17 cellular contexts compared by ENCODE assay signal in genomic region chr9:108245901-108246300, GRCh38.
A peak's percentile ranks its signal among the peaks of the same experiment; 100 is the strongest.
DNase-seq lines count a peak whose midpoint lies in the region; ATAC-seq and TF ChIP-seq lines count a peak whose summit lies in the region.
"Had no signal": no experiment of that assay in that cellular context is flagged by ENCODE, and none has a peak within 500 bp of the region (broad histone marks: within the 10 kb centered on the region; RNA-seq: fewer than 3 reads in every experiment).

No MANE protein-coding gene starts in this region.

- DNase-seq in H4 (ENCODE audit: low spot score) (peak; percentile 18), astrocyte of the hippocampus (ENCODE audit: low read depth, low spot score) (peak; percentile 40), fibroblast of peridontal ligament (ENCODE audit: extremely low read depth) (peak; percentile 25), mesenchymal stem cell (peak; percentile 3), mucosa of descending colon (no peak)
- DNase-seq in activated effector memory CD4-positive, alpha-beta T cell treated with Interleukin-2 at 50 U/mL for 16 hours: no peak
- DNase-seq: 8988T; Calu3; CD4-positive, alpha-beta memory T cell; DMS79 treated with DMSO at 0.1 percent for 48 hours; EL; GM23248; HCEC 1CT had no signal

- H4K91ac ChIP-seq in mesenchymal stem cell (ENCODE audit: low read length): no peak overlapping the region

- H2AK5ac ChIP-seq in mesenchymal stem cell (ENCODE audit: low read length, severe bottlenecking): no peak overlapping the region

- no peak overlapping the region for H3K4ac ChIP-seq in mesenchymal stem cell (ENCODE audit: low read depth in 1 of 2, low read length in 2 of 2)

- no peak overlapping the region for H2BK120ac ChIP-seq in mesenchymal stem cell (ENCODE audit: low read depth, low read length)

- no peak overlapping the region for H3K14ac ChIP-seq in mesenchymal stem cell (ENCODE audit: low read length in 2 of 2)

- H2AFZ ChIP-seq in mesenchymal stem cell (ENCODE audit: low read depth, low read length): no peak overlapping the region
- H2AFZ ChIP-seq: GM23248 had no signal

- no peak overlapping the region for H3K27ac ChIP-seq in mesenchymal stem cell (ENCODE audit: low read length, poor library complexity, severe bottlenecking)
- H3K27ac ChIP-seq: BLaER1, GM23248 had no signal

- H3K4me2 ChIP-seq in mesenchymal stem cell (ENCODE audit: low read length, poor library complexity, severe bottlenecking): no peak overlapping the region
- H3K4me2 ChIP-seq: BLaER1 had no signal

- H3K23ac ChIP-seq in mesenchymal stem cell (ENCODE audit: low read length in 2 of 2): no peak overlapping the region

- no peak overlapping the region for H2BK12ac ChIP-seq in mesenchymal stem cell (ENCODE audit: low read length in 2 of 2)

- no peak for TF ChIP-seq CTCF in mucosa of descending colon (IDR thresholded peaks at IDR 0.05)

- no peak overlapping the region for H3K18ac ChIP-seq in mesenchymal stem cell (ENCODE audit: low read depth in 1 of 2, low read length in 2 of 2)

- ATAC-seq in mucosa of descending colon (no peak), HG03457 (IDR thresholded peaks at IDR 0.05; ENCODE audit: unreplicated experiment) (no peak), HG02759 (IDR thresholded peaks at IDR 0.05; ENCODE audit: unreplicated experiment) (no peak)
- ATAC-seq: GM12878 had no signal

- H2BK5ac ChIP-seq in mesenchymal stem cell (ENCODE audit: low read depth, low read length, poor library complexity, severe bottlenecking): no peak overlapping the region

- WGBS in mesenchymal stem cell: 100% methylated on average over 1 of the region's 1 CpG

- peaks cover 3% of the 10 kb centered on the region for H3K4me1 ChIP-seq in mesenchymal stem cell (ENCODE audit: control insufficient read depth, insufficient read depth, low read depth, low read length)
- no peaks in the 10 kb centered on the region for H3K4me1 ChIP-seq in mucosa of descending colon (ENCODE audit: low read depth)
- H3K4me1 ChIP-seq: BLaER1 had no signal

- H3K9ac ChIP-seq in mesenchymal stem cell (ENCODE audit: low read length): no peak overlapping the region
- H3K9ac ChIP-seq: BLaER1, GM23248 had no signal

- no peaks in the 10 kb centered on the region for H3K79me1 ChIP-seq in mesenchymal stem cell (replicated peaks; ENCODE audit: low read length, poor library complexity, severe bottlenecking)

- intact Hi-C loops in mucosa of descending colon (cut with DNase I, micrococcal nuclease): no loop called here

- no peaks in the 10 kb centered on the region for H3K27me3 ChIP-seq in mesenchymal stem cell (ENCODE audit: control insufficient read depth in 1 of 2, insufficient read depth in 1 of 2, low read length in 2 of 2)
- H3K27me3 ChIP-seq: BLaER1 had no signal

- peaks cover 0 to 3% of the 10 kb centered on the region in 2 experiments for H3K36me3 ChIP-seq in mesenchymal stem cell (ENCODE audit: control insufficient read depth in 1 of 2, insufficient read depth in 2 of 2, low read depth in 1 of 2, low read length in 2 of 2)
- no peaks in the 10 kb centered on the region for H3K36me3 ChIP-seq in mucosa of descending colon (ENCODE audit: low read depth)
- H3K36me3 ChIP-seq: BLaER1 had no signal

- no peak overlapping the region for H4K8ac ChIP-seq in mesenchymal stem cell (ENCODE audit: low read length)

- H3K9me3 ChIP-seq in mesenchymal stem cell (ENCODE audit: control insufficient read depth, low read length) (no peaks in the 10 kb centered on the region), mucosa of descending colon (no peaks in the 10 kb centered on the region)
- H3K9me3 ChIP-seq: BLaER1 had no signal

- H2BK15ac ChIP-seq in mesenchymal stem cell (ENCODE audit: low read depth, poor library complexity, severe bottlenecking): no peak overlapping the region

- H3K4me3 ChIP-seq in mesenchymal stem cell (ENCODE audit: insufficient read depth in 1 of 2, low read depth in 1 of 2, low read length in 2 of 2) (no peak overlapping the region), mucosa of descending colon (no peak overlapping the region)
- H3K4me3 ChIP-seq: BLaER1, GM12878, GM23248 had no signal

Comparison
In these comparisons a context has a peak if more than half of its experiments do, and no peak if none do; other contexts are left out.
1. DNase-seq: peak in H4 (single experiment), astrocyte of the hippocampus (single experiment), fibroblast of peridontal ligament (single experiment) and mesenchymal stem cell (single experiment); none in mucosa of descending colon (0 of 3) and activated effector memory CD4-positive, alpha-beta T cell treated with Interleukin-2 at 50 U/mL for 16 hours (single experiment).